Comparison of ENCODE assay signal across 10 cellular contexts in genomic region chr17:27807567-27808470, GRCh38. TPM values are rescaled to one million over a fixed set of nuclear protein-coding genes. Genes with fewer than 3 reads are reported as not detected.
DNase-seq lines count a peak whose midpoint lies in the region; ATAC-seq and FAIRE-seq lines count a peak whose summit lies in the region.
"Had no signal": no experiment of that assay in that cellular context is flagged by ENCODE, and none has a peak within 500 bp of the region (broad histone marks: within the 10 kb centered on the region; RNA-seq: fewer than 3 reads in every experiment).

No MANE protein-coding gene starts in this region.

- ATAC-seq in HG03039 (IDR thresholded peaks at IDR 0.05; ENCODE audit: unreplicated experiment) (peak; percentile 55), T-cell (replicated peaks in 1 of 4) (peak; percentile 90 to 98 (median 96))

- no peaks in the 10 kb centered on the region for H3K9me3 Mint-ChIP-seq in T-cell

- H3K36me3 Mint-ChIP-seq in T-cell = no peaks in the 10 kb centered on the region

- POLR2A ChIA-PET in T-cell (lab: Charles Lee) = interaction anchor here (0.5 to 0.7 kb wide), 2 partner anchors 233 to 510 kb away, joined by 3 read pairs; no protein-coding TSS in a partner anchor

- no peaks in the 10 kb centered on the region for H3K27me3 ChIP-seq in small intestine (ENCODE audit: control insufficient read depth in 2 of 2, insufficient read depth in 2 of 2, low read length in 2 of 2)
- H3K27me3 ChIP-seq: neutrophil had no signal

- FAIRE-seq in small intestine (lab: Jason Lieb, UNC) = no peak

- no peaks in the 10 kb centered on the region for H3K27me3 Mint-ChIP-seq in T-cell

- H3K9me3 ChIP-seq in small intestine (ENCODE audit: control insufficient read depth, low read depth) = no peaks in the 10 kb centered on the region
- H3K9me3 ChIP-seq: neutrophil had no signal

- CTCF ChIA-PET in T-cell (lab: Charles Lee) = interaction anchor here (0.9 to 5.3 kb wide), 7 partner anchors 37 to 86 kb away, joined by 3 to 94 read pairs (median 6); partner anchors contain the start of gene LYRM9 (in 2 of the 2)

- H3K36me3 ChIP-seq in small intestine (ENCODE audit: control insufficient read depth in 2 of 2, insufficient read depth in 2 of 2, low read length in 2 of 2) = no peaks in the 10 kb centered on the region
- H3K36me3 ChIP-seq: neutrophil had no signal

- WGBS in small intestine, 3 donors = 36 to 65% (median 37%) methylated on average over 17 of the region's 17 CpGs

- H3K4me3 ChIP-seq in small intestine (ENCODE audit: low read depth in 1 of 2, low read length in 2 of 2) = no peak overlapping the region

- H3K4me1 ChIP-seq in small intestine (ENCODE audit: control insufficient read depth in 2 of 2, insufficient read depth in 1 of 2, low read depth in 1 of 2, low read length in 1 of 2) = peaks cover 12 to 13% of the 10 kb centered on the region in 2 donors

- H3K27ac ChIP-seq in small intestine (ENCODE audit: low read depth in 1 of 2, low read length in 1 of 2) = peak overlapping the region; percentile 69 to 78
- H3K27ac ChIP-seq: neutrophil had no signal

- H3K4me3 Mint-ChIP-seq in T-cell = peak overlapping the region; percentile 69 to 77 (median 71)

- peaks cover 32 to 46% (median 43%) of the 10 kb centered on the region in 3 donors for H3K4me1 Mint-ChIP-seq in T-cell

- DNase-seq in NCI-H2227 (lab: John Stamatoyannopoulos, UW; ENCODE audit: unreplicated experiment) (peak; percentile 34), NCI-H2227 treated with DMSO at 0.1 percent for 48 hours (lab: John Stamatoyannopoulos, UW) (no peak), T-cell (peak; percentile 39 to 75 (median 63)), amniotic epithelial cell (ENCODE audit: low read depth) (peak; percentile 1), small intestine (peak; percentile 91), GDM1 (lab: John Stamatoyannopoulos, UW) (no peak), DMS79 treated with DMSO at 0.1 percent for 48 hours (lab: John Stamatoyannopoulos, UW) (no peak)

- peak overlapping the region; percentile 98 to 99 for H3K27ac Mint-ChIP-seq in T-cell

RNA-seq across cellular contexts. Expression of gene NOS2, which starts 7.5 kb away (rescaled TPM):
- total RNA-seq in T-cell = under 1 TPM; 0.07 to 0.10 (median 0.09) TPM
- 10 to 100 TPM in 1 of 3 donors, 1 to 10 TPM in 1, under 1 TPM in 1; 0.22 to 29.9 (median 1.1) TPM for polyA plus RNA-seq in small intestine
- polyA plus RNA-seq: AG04450 had no signal

Comparison
In these comparisons a context has a peak if more than half of its experiments do, and no peak if none do; other contexts are left out.
1. DNase-seq: peak in NCI-H2227 (single experiment), T-cell (34 of 34), amniotic epithelial cell (single experiment) and small intestine (single experiment); none in NCI-H2227 treated with DMSO at 0.1 percent for 48 hours (single experiment), GDM1 (single experiment) and DMS79 treated with DMSO at 0.1 percent for 48 hours (single experiment).